In genomic region chr2:85933753-85934594, GRCh38 we compare ENCODE assay signal across 1 cellular context.
TF ChIP-seq lines count a peak whose summit lies in the region.

No MANE protein-coding gene starts in this region.

TF ChIP-seq in K562, 482 proteins besides CTCF, POLR2A, EP300 and RAD21 (continued from another document and continues in another):
- TF ChIP-seq ZBTB11 (CRISPR knock-in tag; IDR thresholded peaks at IDR 0.05) (peak in 1 of 3 experiments; percentile 81; a peak in 2 of 6 replicates), ZFPM2 (CRISPR knock-in tag; IDR thresholded peaks at IDR 0.05) (no peak), KAT2B (IDR thresholded peaks at IDR 0.05; ENCODE audit: low read depth, low read length) (no peak), BCL6 (CRISPR knock-in tag; IDR thresholded peaks at IDR 0.05) (no peak), ETV1 (tag; conservative IDR thresholded peaks at IDR 0.05; ENCODE audit: low read depth) (peak; percentile 46; the same call in 1 of the 2 replicates), SRSF3 (IDR thresholded peaks at IDR 0.05; ENCODE audit: insufficient read depth, low read length) (no peak), SETDB1 (IDR thresholded peaks at IDR 0.05; ENCODE audit: low read length) (no peak), IFI16 (CRISPR knock-in tag; IDR thresholded peaks at IDR 0.05) (no peak), SMARCE1 (IDR thresholded peaks at IDR 0.05) (peak; percentile 98), ELF1 (tag; IDR thresholded peaks at IDR 0.05) (no peak), RBBP5 (IDR thresholded peaks at IDR 0.05; ENCODE audit: borderline replicate concordance, insufficient read depth, low read length, poor library complexity, severe bottlenecking) (no peak), NRF1 (conservative IDR thresholded peaks at IDR 0.05 in 1 of 2, IDR thresholded peaks at IDR 0.05 in 1 of 2) (no peak; a peak in 1 of 4 replicates), SLC30A9 (CRISPR knock-in tag; IDR thresholded peaks at IDR 0.05) (no peak), NCOA4 (IDR thresholded peaks at IDR 0.05; ENCODE audit: partially characterized antibody) (peak; percentile 25), ZNF311 (CRISPR knock-in tag; IDR thresholded peaks at IDR 0.05) (0 out of 2 replicates have a peak, but pooled peaks have one; percentile 70), SREBF2 (CRISPR knock-in tag; IDR thresholded peaks at IDR 0.05) (no peak), NFXL1 (CRISPR knock-in tag; IDR thresholded peaks at IDR 0.05) (no peak), ELK3 (CRISPR knock-in tag; IDR thresholded peaks at IDR 0.05) (no peak), ZNF780A (CRISPR knock-in tag; IDR thresholded peaks at IDR 0.05) (no peak), PYGO2 (tag; IDR thresholded peaks at IDR 0.05) (peak; percentile 69), ZNF77 (CRISPR knock-in tag; IDR thresholded peaks at IDR 0.05) (no peak), ZNF57 (CRISPR knock-in tag; IDR thresholded peaks at IDR 0.05) (no peak), MYBL2 (IDR thresholded peaks at IDR 0.05; ENCODE audit: low read depth) (no peak), MYBL2 (CRISPR knock-in tag; IDR thresholded peaks at IDR 0.05; ENCODE audit: borderline replicate concordance) (no peak), ARID2 (IDR thresholded peaks at IDR 0.05) (no peak), POU5F1 (IDR thresholded peaks at IDR 0.05; ENCODE audit: borderline replicate concordance, low read depth, low read length, partially characterized antibody) (no peak), SP1 (CRISPR knock-in tag; IDR thresholded peaks at IDR 0.05) (no peak), PREB (CRISPR knock-in tag; IDR thresholded peaks at IDR 0.05) (no peak), MCM5 (IDR thresholded peaks at IDR 0.05; ENCODE audit: low read depth) (no peak), ZSCAN32 (CRISPR knock-in tag; IDR thresholded peaks at IDR 0.05) (no peak), ZNF583 (CRISPR knock-in tag; IDR thresholded peaks at IDR 0.05) (no peak), SOX6 (IDR thresholded peaks at IDR 0.05) (peak; percentile 99), CLOCK (CRISPR knock-in tag; IDR thresholded peaks at IDR 0.05; ENCODE audit: borderline replicate concordance) (no peak), ASH1L (IDR thresholded peaks at IDR 0.05; ENCODE audit: borderline replicate concordance, low read depth, partially characterized antibody) (no peak), CREB3L1 (IDR thresholded peaks at IDR 0.05; ENCODE audit: borderline replicate concordance, low read depth) (peak; percentile 77; the same call in 1 of the 2 replicates), SIX5 (IDR thresholded peaks at IDR 0.05; ENCODE audit: borderline replicate concordance in 1 of 2, insufficient read depth in 1 of 2, low read depth in 1 of 2, low read length in 2 of 2) (no peak), CHD1 (IDR thresholded peaks at IDR 0.05; ENCODE audit: low read length) (no peak), THRAP3 (IDR thresholded peaks at IDR 0.05; ENCODE audit: borderline replicate concordance) (no peak), SMARCA4 (IDR thresholded peaks at IDR 0.05) (peak; percentile 99), ZNF384 (IDR thresholded peaks at IDR 0.05; ENCODE audit: low read depth, low read length) (peak; percentile 99), ZNF280A (IDR thresholded peaks at IDR 0.05; ENCODE audit: low read depth, partially characterized antibody) (no peak), ZNF263 (CRISPR knock-in tag; IDR thresholded peaks at IDR 0.05; ENCODE audit: borderline replicate concordance) (no peak), EWSR1 (IDR thresholded peaks at IDR 0.05; ENCODE audit: borderline replicate concordance, low read depth, partially characterized antibody) (no peak), CEBPZ (IDR thresholded peaks at IDR 0.05; ENCODE audit: borderline replicate concordance, low read depth, low read length) (no peak), TAF1 (IDR thresholded peaks at IDR 0.05; ENCODE audit: control insufficient read depth, extremely low read depth, insufficient read depth, low read length, severe bottlenecking) (no peak), DIDO1 (tag; IDR thresholded peaks at IDR 0.05; ENCODE audit: low read depth) (no peak), MLLT1 (IDR thresholded peaks at IDR 0.05) (no peak; a peak in 2 of 4 replicates), ZNF280B (CRISPR knock-in tag; IDR thresholded peaks at IDR 0.05) (no peak), FOSL1 (tag; conservative IDR thresholded peaks at IDR 0.05) (peak; percentile 96), CBX3 (IDR thresholded peaks at IDR 0.05; ENCODE audit: borderline replicate concordance in 1 of 2, low read length in 2 of 2) (peak in 1 of 2 experiments; percentile 85; a peak in 2 of 3 replicates), SMAD2 (IDR thresholded peaks at IDR 0.05; ENCODE audit: low read depth, low read length) (no peak), BACH1 (tag; IDR thresholded peaks at IDR 0.05) (no peak), ZFP36 (IDR thresholded peaks at IDR 0.05; ENCODE audit: low read depth, low read length, partially characterized antibody) (no peak)
